Comparison of ENCODE assay signal across 1 cellular context in the genomic region with DNA sequence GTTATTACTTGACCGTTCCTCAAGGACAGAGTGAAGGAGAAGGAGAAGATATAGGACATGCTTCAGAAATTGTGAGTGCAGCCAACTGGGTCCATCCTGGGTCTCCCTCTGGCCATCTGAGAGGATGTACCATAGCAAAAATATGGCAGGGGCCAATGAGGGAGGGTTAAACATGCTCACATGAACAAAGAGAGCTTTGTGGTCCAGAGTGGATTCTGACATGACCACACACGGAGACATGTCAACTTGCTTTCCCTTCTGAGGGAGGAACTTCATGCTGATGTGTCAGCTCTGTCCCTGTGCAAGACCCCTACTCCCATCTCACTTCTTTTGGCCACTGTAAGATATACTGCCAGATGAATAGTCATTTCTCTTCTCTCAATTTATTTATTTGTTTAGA.
A peak's percentile ranks its signal among the peaks of the same experiment; 100 is the strongest.
TF ChIP-seq lines count a peak whose summit lies in the region.

No MANE protein-coding gene starts in this region.

TF ChIP-seq in HepG2, 621 proteins besides CTCF, POLR2A, EP300 and RAD21 (continued from another document):
- TF ChIP-seq ZNF713 (CRISPR knock-in tag; IDR thresholded peaks at IDR 0.05) (no peak), THYN1 (CRISPR knock-in tag; IDR thresholded peaks at IDR 0.05; ENCODE audit: borderline replicate concordance, low read depth) (no peak), CAMTA2 (CRISPR knock-in tag; IDR thresholded peaks at IDR 0.05; ENCODE audit: borderline replicate concordance) (no peak), ZFP62 (CRISPR knock-in tag; IDR thresholded peaks at IDR 0.05) (no peak), GTF3A (CRISPR knock-in tag; conservative IDR thresholded peaks at IDR 0.05) (no peak), U2AF2 (IDR thresholded peaks at IDR 0.05; ENCODE audit: low read depth, low read length) (no peak), YY1 (IDR thresholded peaks at IDR 0.05; ENCODE audit: insufficient read depth, insufficient replicate concordance, low read depth, low read length) (no peak), ZNF776 (CRISPR knock-in tag; IDR thresholded peaks at IDR 0.05) (no peak), MTF1 (CRISPR knock-in tag; IDR thresholded peaks at IDR 0.05) (no peak), ZNF644 (CRISPR knock-in tag; IDR thresholded peaks at IDR 0.05; ENCODE audit: low read depth) (0 out of 2 replicates have a peak, but pooled peaks have one; percentile 49), SAP130 (CRISPR knock-in tag; IDR thresholded peaks at IDR 0.05; ENCODE audit: low read depth) (0 out of 2 replicates have a peak, but pooled peaks have one; percentile 11), RFX3 (CRISPR knock-in tag; IDR thresholded peaks at IDR 0.05) (no peak), SP2 (CRISPR knock-in tag; IDR thresholded peaks at IDR 0.05) (no peak), PHF8 (CRISPR knock-in tag; IDR thresholded peaks at IDR 0.05) (no peak)
- TF ChIP-seq, protein P1, sequence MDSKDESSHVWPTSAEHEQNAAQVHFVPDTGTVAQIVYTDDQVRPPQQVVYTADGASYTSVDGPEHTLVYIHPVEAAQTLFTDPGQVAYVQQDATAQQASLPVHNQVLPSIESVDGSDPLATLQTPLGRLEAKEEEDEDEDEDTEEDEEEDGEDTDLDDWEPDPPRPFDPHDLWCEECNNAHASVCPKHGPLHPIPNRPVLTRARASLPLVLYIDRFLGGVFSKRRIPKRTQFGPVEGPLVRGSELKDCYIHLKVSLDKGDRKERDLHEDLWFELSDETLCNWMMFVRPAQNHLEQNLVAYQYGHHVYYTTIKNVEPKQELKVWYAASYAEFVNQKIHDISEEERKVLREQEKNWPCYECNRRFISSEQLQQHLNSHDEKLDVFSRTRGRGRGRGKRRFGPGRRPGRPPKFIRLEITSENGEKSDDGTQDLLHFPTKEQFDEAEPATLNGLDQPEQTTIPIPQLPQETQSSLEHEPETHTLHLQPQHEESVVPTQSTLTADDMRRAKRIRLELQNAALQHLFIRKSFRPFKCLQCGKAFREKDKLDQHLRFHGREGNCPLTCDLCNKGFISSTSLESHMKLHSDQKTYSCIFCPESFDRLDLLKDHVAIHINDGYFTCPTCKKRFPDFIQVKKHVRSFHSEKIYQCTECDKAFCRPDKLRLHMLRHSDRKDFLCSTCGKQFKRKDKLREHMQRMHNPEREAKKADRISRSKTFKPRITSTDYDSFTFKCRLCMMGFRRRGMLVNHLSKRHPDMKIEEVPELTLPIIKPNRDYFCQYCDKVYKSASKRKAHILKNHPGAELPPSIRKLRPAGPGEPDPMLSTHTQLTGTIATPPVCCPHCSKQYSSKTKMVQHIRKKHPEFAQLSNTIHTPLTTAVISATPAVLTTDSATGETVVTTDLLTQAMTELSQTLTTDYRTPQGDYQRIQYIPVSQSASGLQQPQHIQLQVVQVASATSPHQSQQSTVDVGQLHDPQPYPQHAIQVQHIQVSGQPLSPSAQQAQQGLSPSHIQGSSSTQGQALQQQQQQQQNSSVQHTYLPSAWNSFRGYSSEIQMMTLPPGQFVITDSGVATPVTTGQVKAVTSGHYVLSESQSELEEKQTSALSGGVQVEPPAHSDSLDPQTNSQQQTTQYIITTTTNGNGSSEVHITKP (CRISPR knock-in tag; IDR thresholded peaks at IDR 0.05; ENCODE audit: low read depth), result peak; percentile 63; the same call in 1 of the 2 replicates
- TF ChIP-seq, protein P2, sequence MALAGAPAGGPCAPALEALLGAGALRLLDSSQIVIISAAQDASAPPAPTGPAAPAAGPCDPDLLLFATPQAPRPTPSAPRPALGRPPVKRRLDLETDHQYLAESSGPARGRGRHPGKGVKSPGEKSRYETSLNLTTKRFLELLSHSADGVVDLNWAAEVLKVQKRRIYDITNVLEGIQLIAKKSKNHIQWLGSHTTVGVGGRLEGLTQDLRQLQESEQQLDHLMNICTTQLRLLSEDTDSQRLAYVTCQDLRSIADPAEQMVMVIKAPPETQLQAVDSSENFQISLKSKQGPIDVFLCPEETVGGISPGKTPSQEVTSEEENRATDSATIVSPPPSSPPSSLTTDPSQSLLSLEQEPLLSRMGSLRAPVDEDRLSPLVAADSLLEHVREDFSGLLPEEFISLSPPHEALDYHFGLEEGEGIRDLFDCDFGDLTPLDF (CRISPR knock-in tag; IDR thresholded peaks at IDR 0.05), result no peak
